In genomic region chr19:50410109-50410508, GRCh38 we compare ENCODE assay signal across 25 cellular contexts. TPM values are rescaled to one million over a fixed set of nuclear protein-coding genes. Genes with fewer than 3 reads are reported as not detected.
DNase-seq lines count a peak whose midpoint lies in the region; ATAC-seq, FAIRE-seq and TF ChIP-seq lines count a peak whose summit lies in the region.
"Had no signal": no experiment of that assay in that cellular context is flagged by ENCODE, and none has a peak within 500 bp of the region (broad histone marks: within the 10 kb centered on the region; RNA-seq: fewer than 3 reads in every experiment).

No MANE protein-coding gene starts in this region.

- H3K4me3 ChIP-seq in A549 (no peak overlapping the region), HCT116 (replicated peaks in 1 of 2; ENCODE audit: low read depth in 1 of 2, low read length in 2 of 2) (no peak overlapping the region), K562 (no peak overlapping the region), mucosa of rectum (ENCODE audit: low read length in 2 of 2) (no peak overlapping the region)
- H3K4me3 ChIP-seq: BLaER1, GM12878, GM23248 had no signal

- H4K20me1 ChIP-seq in HCT116 (ENCODE audit: insufficient read depth) (no peaks in the 10 kb centered on the region), K562 (replicated peaks; ENCODE audit: control insufficient read depth, insufficient read depth, low read length) (no peaks in the 10 kb centered on the region)

- TF ChIP-seq EP300 in A549 (IDR thresholded peaks at IDR 0.05) (no peak), K562 (IDR thresholded peaks at IDR 0.05; ENCODE audit: low read length) (no peak)

- H3K9me2 ChIP-seq in HCT116 (ENCODE audit: insufficient read depth) = no peaks in the 10 kb centered on the region

- peaks cover 13 to 31% of the 10 kb centered on the region in 2 experiments for H3K36me3 ChIP-seq in HCT116 (ENCODE audit: control insufficient read depth in 1 of 2, insufficient read depth in 2 of 2, low read length in 2 of 2)
- H3K36me3 ChIP-seq in K562 (ENCODE audit: control insufficient read depth, insufficient read depth, low read length) = peaks cover 83% of the 10 kb centered on the region; the same call in 2 of the 3 replicates
- peaks cover 0 to 9% of the 10 kb centered on the region in 2 donors for H3K36me3 ChIP-seq in mucosa of rectum (ENCODE audit: control insufficient read depth in 2 of 2, insufficient read depth in 2 of 2, low read length in 2 of 2)

- no peaks in the 10 kb centered on the region for H3K9me3 ChIP-seq in A549
- no peaks in the 10 kb centered on the region for H3K9me3 ChIP-seq in HCT116 (ENCODE audit: control insufficient read depth in 1 of 2, insufficient read depth in 1 of 2, low read depth in 1 of 2, low read length in 2 of 2)
- no peaks in the 10 kb centered on the region for H3K9me3 ChIP-seq in K562 (replicated peaks; ENCODE audit: control insufficient read depth, insufficient read depth, low read depth, low read length)
- H3K9me3 ChIP-seq in mucosa of rectum (ENCODE audit: control insufficient read depth in 2 of 2, low read length in 2 of 2) = no peaks in the 10 kb centered on the region

- BruUV-seq in HCT116 (replicated peaks; lab: Mats Ljungman, UMichigan) (TSS peak; percentile 28), K562 (replicated peaks; lab: Mats Ljungman, UMichigan) (no TSS peak)

- H3K27me3 ChIP-seq in HCT116 (ENCODE audit: insufficient read depth, low read length) (no peaks in the 10 kb centered on the region), K562 (ENCODE audit: control insufficient read depth in 2 of 2, insufficient read depth in 2 of 2, low read length in 2 of 2) (no peaks in the 10 kb centered on the region), mucosa of rectum (ENCODE audit: control insufficient read depth in 2 of 2, insufficient read depth in 2 of 2, low read length in 2 of 2) (no peaks in the 10 kb centered on the region)
- H3K27me3 ChIP-seq: BLaER1 had no signal

- H3K9ac ChIP-seq in HCT116 (ENCODE audit: low read length) = no peak overlapping the region
- H3K9ac ChIP-seq in K562 (ENCODE audit: insufficient read depth in 1 of 2, low read depth in 2 of 2, low read length in 2 of 2) = no peak overlapping the region
- H3K9ac ChIP-seq in mucosa of rectum (ENCODE audit: low read depth in 1 of 2, low read length in 2 of 2) = no peak overlapping the region
- H3K9ac ChIP-seq: BLaER1, GM23248 had no signal

- FAIRE-seq in A549 (lab: Jason Lieb, UNC) = no peak
- FAIRE-seq in K562 (lab: Jason Lieb, UNC) = no peak
- FAIRE-seq: D721Med, GM12878, GM18507, GM19239, H1 had no signal

- TF ChIP-seq RAD21 in A549 (conservative IDR thresholded peaks at IDR 0.05 in 1 of 2, IDR thresholded peaks at IDR 0.05 in 1 of 2) (no peak), HCT116 (IDR thresholded peaks at IDR 0.05; ENCODE audit: low read depth) (no peak), K562 (CRISPR knock-in tag; conservative IDR thresholded peaks at IDR 0.05 in 1 of 2, IDR thresholded peaks at IDR 0.05 in 1 of 2) (no peak)

- H3K4me2 ChIP-seq in A549 (no peak overlapping the region), HCT116 (ENCODE audit: low read length) (no peak overlapping the region), K562 (ENCODE audit: insufficient read depth, low read length) (no peak overlapping the region)
- H3K4me2 ChIP-seq: BLaER1 had no signal

- H2AFZ ChIP-seq in HCT116 (ENCODE audit: low read depth, low read length, poor library complexity, severe bottlenecking) (no peak overlapping the region), K562 (ENCODE audit: low read depth, low read length) (no peak overlapping the region)
- H2AFZ ChIP-seq: GM23248 had no signal

- H3K79me2 ChIP-seq in HCT116 (ENCODE audit: insufficient read depth, low read length) (no peaks in the 10 kb centered on the region), K562 (ENCODE audit: control insufficient read depth, insufficient read depth, low read length) (no peaks in the 10 kb centered on the region)

- RAD21 ChIA-PET in HCT116 (lab: Charles Lee; ENCODE audit: low non-redundant PET in 1 of 2, low total read pairs in 2 of 2, uncharacterized antibody in 2 of 2, unreplicated experiment in 2 of 2) = no interaction called here

- TF ChIP-seq CTCF in A549 (IDR thresholded peaks at IDR 0.05) = no peak
- TF ChIP-seq CTCF in HCT116 (IDR thresholded peaks at IDR 0.05 in 2 of 3, conservative IDR thresholded peaks at IDR 0.05 in 1 of 3; ENCODE audit: borderline replicate concordance in 1 of 3, insufficient read depth in 1 of 3, low read depth in 2 of 3, low read length in 2 of 3) = no peak
- no peak for TF ChIP-seq CTCF in K562 (IDR thresholded peaks at IDR 0.05 in 2 of 3, conservative IDR thresholded peaks at IDR 0.05 in 1 of 3; ENCODE audit: insufficient read depth in 2 of 3, low read depth in 1 of 3, low read length in 3 of 3)
- no peak for TF ChIP-seq CTCF in GM13977 (IDR thresholded peaks at IDR 0.05; ENCODE audit: extremely low read depth, insufficient read depth, missing control alignments)

- 86% methylated on average over 10 of the region's 10 CpGs for WGBS in A549 (ENCODE audit: missing lambda C conversion rate)
- WGBS in K562 (ENCODE audit: insufficient coverage, low coverage, missing lambda C conversion rate) = 95% methylated on average over 10 of the region's 10 CpGs

- no peak for DNase-seq in A549 (ENCODE audit: low read depth in 1 of 2, low spot score in 1 of 2)
- no peak for DNase-seq in HCT116 (ENCODE audit: low read depth, low spot score)
- no peak for DNase-seq in K562 (ENCODE audit: extremely low read depth in 1 of 4, low spot score in 3 of 4)
- no peak for DNase-seq in GM13977 (ENCODE audit: low spot score)
- DNase-seq in NCI-H2081 treated with DMSO at 0.1 percent for 48 hours (lab: John Stamatoyannopoulos, UW) = no peak
- DNase-seq in GM19238 (ENCODE audit: insufficient read length, low spot score) = no peak
- DNase-seq: 8988T; CD4-positive, alpha-beta T cell; CD8-positive, alpha-beta memory T cell; DMS 273 treated with DMSO at 0.1 percent for 48 hours; DMS79; EL; GDM1; GM23248; HCEC 1CT; HFFc6 had no signal

- TF ChIP-seq POLR2A in A549 (IDR thresholded peaks at IDR 0.05; ENCODE audit: low read length) (no peak), HCT116 (IDR thresholded peaks at IDR 0.05; ENCODE audit: borderline replicate concordance, extremely low read depth, insufficient read depth, insufficient read length) (no peak), K562 (conservative IDR thresholded peaks at IDR 0.05) (no peak)

- intact Hi-C loops in HCT116 (cut with micrococcal nuclease) = no loop called here
- intact Hi-C loops in K562 (cut with micrococcal nuclease) = no loop called here

- no peaks in the 10 kb centered on the region for H3K9me1 ChIP-seq in K562 (ENCODE audit: control insufficient read depth, insufficient read depth, low read length)

- H3K27ac ChIP-seq in A549 (no peak overlapping the region), HCT116 (ENCODE audit: low read depth, low read length) (no peak overlapping the region), K562 (ENCODE audit: extremely low read depth, low read depth, low read length) (no peak overlapping the region), mucosa of rectum (ENCODE audit: low read depth in 2 of 2, low read length in 2 of 2) (peak overlapping the region; percentile 60 to 65)
- H3K27ac ChIP-seq: BLaER1, GM23248 had no signal

- ATAC-seq in A549 (no peak), HCT116 (no peak), K562 (no peak)
- ATAC-seq: GM12878 had no signal

- POLR2A ChIA-PET in A549 (lab: Yijun Ruan, JAX) (interaction anchor here (1.5 kb wide), 1 partner anchor 34 kb away, joined by 4 read pairs; the partner anchor contains the start of gene NR1H2), HCT116 (lab: Charles Lee) (no interaction called here), K562 (lab: Yijun Ruan, JAX) (interaction anchor here (0.6 to 1.1 kb wide), 3 partner anchors 36 to 1296 kb away, joined by 4 read pairs; partner anchors contain the start of gene LIN7B)

- CTCF ChIA-PET in A549 (lab: Yijun Ruan, JAX) (interaction anchor here (0.6 to 3.1 kb wide), 12 partner anchors 12 to 484 kb away, joined by 3 to 12 read pairs (median 4); no protein-coding TSS in a partner anchor), HCT116 (lab: Charles Lee) (no interaction called here), K562 (lab: Yijun Ruan, JAX; ENCODE audit: low intra/inter-chr PET ratio) (no interaction called here)

- in situ Hi-C loops in K562 (cut with MboI) = no loop called here
- in situ Hi-C loops in GM13977 (cut with MboI; ENCODE audit: low pct_unique_long_range_greater_than_20kb, low sequenced_read_pairs, unreplicated experiment) = no loop called here

- H3K4me1 ChIP-seq in A549 = no peaks in the 10 kb centered on the region
- no peaks in the 10 kb centered on the region for H3K4me1 ChIP-seq in HCT116 (ENCODE audit: control insufficient read depth in 1 of 2, insufficient read depth in 2 of 2, low read length in 2 of 2)
- H3K4me1 ChIP-seq in K562 (replicated peaks in 1 of 2; ENCODE audit: control insufficient read depth in 2 of 2, insufficient read depth in 2 of 2, low read length in 2 of 2) = peaks cover 7 to 32% of the 10 kb centered on the region in 2 experiments
- H3K4me1 ChIP-seq in mucosa of rectum (ENCODE audit: control insufficient read depth in 2 of 2, insufficient read depth in 2 of 2, low read length in 2 of 2) = peaks cover 8 to 16% of the 10 kb centered on the region in 2 donors

RNA-seq across cellular contexts. Expression of gene SPIB, which starts 8.6 kb away (rescaled TPM):
- polyA plus RNA-seq in A549 (2011; rRNA removed) (not detected in 2 replicates), A549 (2017; fragmentation: RNase III; extraction: RNeasy Plus Mini Kit Qiagen cat#74134 plus additional on column Dnase treatment) (0.03 to 0.54 TPM (median 0.12 TPM) in 3 replicates), K562 (2011; rRNA removed) (0.46 and 0.60 TPM in 2 replicates), K562 (2014; fragmentation: Illumina TruSeq; extraction: Trizol) (0.24 and 0.76 TPM in 2 replicates), K562 (2014; fragmentation: Nextera tagmentation; extraction: Ambion mirVana) (under 1 TPM in 1 of 2 experiments, not detected in 1; 0.06 TPM), K562 (2014; rRNA removed) (0.53 and 0.92 TPM in 2 replicates)
- 0.32 and 0.40 TPM in 2 replicates for polyA plus RNA-seq in A549 (2012; cell fraction: cytosol; rRNA removed)
- polyA plus RNA-seq in A549 (2012; cell fraction: nucleus; rRNA removed) = 0.53 and 1.8 TPM in 2 replicates
- polyA minus RNA-seq in A549 (2011; rRNA and poly(A)+ RNA removed) = not detected in 2 replicates
- total RNA-seq in HCT116 (2021; ENCODE audit: unreplicated experiment) (0.96 TPM), K562 (2014; rRNA removed) (0.33 and 0.45 TPM in 2 replicates), K562 (2014; rRNA removed; fragmentation: Illumina TruSeq; extraction: Trizol) (0.22 and 0.25 TPM in 2 replicates), K562 (2015; rRNA removed; fragmentation: Illumina TruSeq; extraction: Trizol) (0.40 and 0.45 TPM in 2 replicates), K562 (2021) (1.0 and 1.3 TPM in 2 replicates)
- polyA plus RNA-seq in HCT116 (2012) = 0.04 and 0.48 TPM in 2 replicates
- total RNA-seq in K562 (2011; cell fraction: chromatin; rRNA removed; ENCODE audit: low replicate concordance) = 2.3 and 8.3 TPM in 2 replicates
- total RNA-seq in K562 (2011; cell fraction: nucleolus; rRNA removed) = 4.6 and 5.2 TPM in 2 replicates
- 3.9 and 4.4 TPM in 2 replicates for total RNA-seq in K562 (2011; cell fraction: nucleoplasm; rRNA removed)
- polyA plus RNA-seq in K562 (2011; cell fraction: cytosol; rRNA removed) = 0.41 and 0.94 TPM in 2 replicates
- polyA plus RNA-seq in K562 (2011; cell fraction: nucleus; rRNA removed) = 2.5 and 7.6 TPM in 2 replicates
- 0.53 and 1.1 TPM in 2 replicates for polyA plus RNA-seq in K562 (2012)
- polyA minus RNA-seq in K562 (2011; rRNA and poly(A)+ RNA removed) = 0.06 and 0.07 TPM in 2 replicates
- not detected in 2 replicates for polyA minus RNA-seq in K562 (2011; cell fraction: cytosol; rRNA and poly(A)+ RNA removed)
- polyA minus RNA-seq in K562 (2011; cell fraction: nucleus; rRNA and poly(A)+ RNA removed) = 0.33 and 0.94 TPM in 2 replicates
- total RNA-seq: GM23248, HFFc6 had no signal
- polyA plus RNA-seq: GM23248 had no signal

RNA-seq across cellular contexts. Expression of gene MYBPC2, which starts 22.6 kb away (rescaled TPM):
- 0.03 TPM in 1 of 2 replicates, not detected in the other for polyA plus RNA-seq in A549 (2011; rRNA removed)
- polyA plus RNA-seq in A549 (2012; cell fraction: cytosol; rRNA removed) = 0.07 TPM in 1 of 2 replicates, not detected in the other
- polyA plus RNA-seq in A549 (2012; cell fraction: nucleus; rRNA removed) = 0.01 TPM in 1 of 2 replicates, not detected in the other
- polyA plus RNA-seq in A549 (2017; fragmentation: RNase III; extraction: RNeasy Plus Mini Kit Qiagen cat#74134 plus additional on column Dnase treatment) = 0.03 to 0.10 TPM in 2 of 3 replicates, not detected in the other
- polyA minus RNA-seq in A549 (2011; rRNA and poly(A)+ RNA removed) = not detected in 2 replicates
- total RNA-seq in HCT116 (2021; ENCODE audit: unreplicated experiment) = not detected
- 0.04 and 0.24 TPM in 2 replicates for polyA plus RNA-seq in HCT116 (2012)
- total RNA-seq in K562 (2011; cell fraction: chromatin; rRNA removed; ENCODE audit: low replicate concordance) = 0.30 and 0.67 TPM in 2 replicates
- not detected in 2 replicates for total RNA-seq in K562 (2011; cell fraction: nucleolus; rRNA removed)
- not detected in 2 replicates for total RNA-seq in K562 (2011; cell fraction: nucleoplasm; rRNA removed)
- total RNA-seq in K562 (2014; rRNA removed) = not detected in 2 replicates
- total RNA-seq in K562 (2014; rRNA removed; fragmentation: Illumina TruSeq; extraction: Trizol) = not detected in 2 replicates
- total RNA-seq in K562 (2015; rRNA removed; fragmentation: Illumina TruSeq; extraction: Trizol) = not detected in 2 replicates
- total RNA-seq in K562 (2021) = 0.04 TPM in 1 of 2 replicates, not detected in the other
- polyA plus RNA-seq in K562 (2011; rRNA removed) = 0.14 and 0.19 TPM in 2 replicates
- polyA plus RNA-seq in K562 (2011; cell fraction: cytosol; rRNA removed) = 0.06 and 0.07 TPM in 2 replicates
- 0.31 and 0.60 TPM in 2 replicates for polyA plus RNA-seq in K562 (2011; cell fraction: nucleus; rRNA removed)
- 0.01 TPM in 1 of 2 replicates, not detected in the other for polyA plus RNA-seq in K562 (2012)
- polyA plus RNA-seq in K562 (2014; fragmentation: Illumina TruSeq; extraction: Trizol) = not detected in 2 replicates
- not detected for polyA plus RNA-seq in K562 (2014; fragmentation: Nextera tagmentation; extraction: Ambion mirVana)
- 0.01 TPM in 1 of 2 replicates, not detected in the other for polyA plus RNA-seq in K562 (2014; rRNA removed)
- polyA minus RNA-seq in K562 (2011; rRNA and poly(A)+ RNA removed) = 0.06 TPM in 1 of 2 replicates, not detected in the other
- not detected in 2 replicates for polyA minus RNA-seq in K562 (2011; cell fraction: cytosol; rRNA and poly(A)+ RNA removed)
- 0.22 TPM in 1 of 2 replicates, not detected in the other for polyA minus RNA-seq in K562 (2011; cell fraction: nucleus; rRNA and poly(A)+ RNA removed)
- total RNA-seq: A673, GM23248, HFFc6 had no signal
- polyA plus RNA-seq: CD14-positive monocyte; CD8-positive, alpha-beta memory T cell; GM23248 had no signal

RNA-seq across cellular contexts. Expression of gene POLD1, which starts 26.0 kb away (rescaled TPM):
- polyA plus RNA-seq in A549 (2011; rRNA removed) (24.2 and 26.1 TPM in 2 replicates), A549 (2017; fragmentation: RNase III; extraction: RNeasy Plus Mini Kit Qiagen cat#74134 plus additional on column Dnase treatment) (84.9 to 88.8 TPM (median 88.0 TPM) in 3 replicates), K562 (2011; rRNA removed) (45.2 and 88.6 TPM in 2 replicates), K562 (2014; fragmentation: Illumina TruSeq; extraction: Trizol) (47.8 and 97.9 TPM in 2 replicates), K562 (2014; fragmentation: Nextera tagmentation; extraction: Ambion mirVana) (1 to 10 TPM; 1.3 to 6.4 TPM), K562 (2014; rRNA removed) (161 and 163 TPM in 2 replicates)
- 133 and 174 TPM in 2 replicates for polyA plus RNA-seq in A549 (2012; cell fraction: cytosol; rRNA removed)
- 513 and 742 TPM in 2 replicates for polyA plus RNA-seq in A549 (2012; cell fraction: nucleus; rRNA removed)
- polyA minus RNA-seq in A549 (2011; rRNA and poly(A)+ RNA removed) = 32.4 and 73.2 TPM in 2 replicates
- total RNA-seq in HCT116 (2021; ENCODE audit: unreplicated experiment) (122 TPM), K562 (2014; rRNA removed) (258 and 338 TPM in 2 replicates), K562 (2014; rRNA removed; fragmentation: Illumina TruSeq; extraction: Trizol) (15.3 and 28.3 TPM in 2 replicates), K562 (2015; rRNA removed; fragmentation: Illumina TruSeq; extraction: Trizol) (89.4 and 95.2 TPM in 2 replicates), K562 (2021) (296 and 312 TPM in 2 replicates)
- polyA plus RNA-seq in HCT116 (2012) = 92.4 and 93.2 TPM in 2 replicates
- 79.9 and 373 TPM in 2 replicates for total RNA-seq in K562 (2011; cell fraction: chromatin; rRNA removed; ENCODE audit: low replicate concordance)
- 460 and 477 TPM in 2 replicates for total RNA-seq in K562 (2011; cell fraction: nucleolus; rRNA removed)
- total RNA-seq in K562 (2011; cell fraction: nucleoplasm; rRNA removed) = 147 and 179 TPM in 2 replicates
- polyA plus RNA-seq in K562 (2011; cell fraction: cytosol; rRNA removed) = 86.2 and 222 TPM in 2 replicates
- 460 and 607 TPM in 2 replicates for polyA plus RNA-seq in K562 (2011; cell fraction: nucleus; rRNA removed)
- 164 and 224 TPM in 2 replicates for polyA plus RNA-seq in K562 (2012)
- polyA minus RNA-seq in K562 (2011; rRNA and poly(A)+ RNA removed) = 33.3 and 52.7 TPM in 2 replicates
- 165 and 236 TPM in 2 replicates for polyA minus RNA-seq in K562 (2011; cell fraction: cytosol; rRNA and poly(A)+ RNA removed)
- 166 and 171 TPM in 2 replicates for polyA minus RNA-seq in K562 (2011; cell fraction: nucleus; rRNA and poly(A)+ RNA removed)

RNA-seq across cellular contexts. Expression of gene NR1H2, which starts 33.9 kb away (rescaled TPM):
- polyA plus RNA-seq in A549 (2011; rRNA removed) (39.2 and 39.3 TPM in 2 replicates), A549 (2017; fragmentation: RNase III; extraction: RNeasy Plus Mini Kit Qiagen cat#74134 plus additional on column Dnase treatment) (52.5 to 69.7 TPM (median 67.0 TPM) in 3 replicates), K562 (2011; rRNA removed) (24.0 and 37.5 TPM in 2 replicates), K562 (2014; fragmentation: Illumina TruSeq; extraction: Trizol) (23.8 and 51.0 TPM in 2 replicates), K562 (2014; fragmentation: Nextera tagmentation; extraction: Ambion mirVana) (1 to 10 TPM in 1 of 2 experiments, under 1 TPM in 1; 0.11 to 1.5 TPM), K562 (2014; rRNA removed) (61.9 and 73.8 TPM in 2 replicates)
- polyA plus RNA-seq in A549 (2012; cell fraction: cytosol; rRNA removed) = 66.5 and 83.6 TPM in 2 replicates
- 131 and 169 TPM in 2 replicates for polyA plus RNA-seq in A549 (2012; cell fraction: nucleus; rRNA removed)
- polyA minus RNA-seq in A549 (2011; rRNA and poly(A)+ RNA removed) = 44.5 and 46.1 TPM in 2 replicates
- total RNA-seq in HCT116 (2021; ENCODE audit: unreplicated experiment) (40.3 TPM), K562 (2014; rRNA removed) (51.4 and 68.1 TPM in 2 replicates), K562 (2014; rRNA removed; fragmentation: Illumina TruSeq; extraction: Trizol) (10.6 and 12.3 TPM in 2 replicates), K562 (2015; rRNA removed; fragmentation: Illumina TruSeq; extraction: Trizol) (32.9 and 35.0 TPM in 2 replicates), K562 (2021) (56.7 and 58.2 TPM in 2 replicates)
- polyA plus RNA-seq in HCT116 (2012) = 43.0 and 51.2 TPM in 2 replicates
- 31.6 and 83.2 TPM in 2 replicates for total RNA-seq in K562 (2011; cell fraction: chromatin; rRNA removed; ENCODE audit: low replicate concordance)
- 66.3 and 72.5 TPM in 2 replicates for total RNA-seq in K562 (2011; cell fraction: nucleolus; rRNA removed)
- 41.0 and 45.6 TPM in 2 replicates for total RNA-seq in K562 (2011; cell fraction: nucleoplasm; rRNA removed)
- 42.2 and 70.3 TPM in 2 replicates for polyA plus RNA-seq in K562 (2011; cell fraction: cytosol; rRNA removed)
- polyA plus RNA-seq in K562 (2011; cell fraction: nucleus; rRNA removed) = 71.7 and 110 TPM in 2 replicates
- polyA plus RNA-seq in K562 (2012) = 51.4 and 65.3 TPM in 2 replicates
- 12.7 and 17.8 TPM in 2 replicates for polyA minus RNA-seq in K562 (2011; rRNA and poly(A)+ RNA removed)
- polyA minus RNA-seq in K562 (2011; cell fraction: cytosol; rRNA and poly(A)+ RNA removed) = 15.7 and 17.4 TPM in 2 replicates
- 28.8 and 37.7 TPM in 2 replicates for polyA minus RNA-seq in K562 (2011; cell fraction: nucleus; rRNA and poly(A)+ RNA removed)

RNA-seq across cellular contexts. Expression of gene NAPSA, which starts 44.7 kb away (rescaled TPM):
- polyA plus RNA-seq in A549 (2011; rRNA removed) (1.3 and 1.7 TPM in 2 replicates), A549 (2017; fragmentation: RNase III; extraction: RNeasy Plus Mini Kit Qiagen cat#74134 plus additional on column Dnase treatment) (1.5 to 2.0 TPM (median 1.7 TPM) in 3 replicates), K562 (2011; rRNA removed) (1.2 and 1.9 TPM in 2 replicates), K562 (2014; fragmentation: Illumina TruSeq; extraction: Trizol) (0.89 and 1.1 TPM in 2 replicates), K562 (2014; fragmentation: Nextera tagmentation; extraction: Ambion mirVana) (under 1 TPM; 0.25 to 0.49 TPM), K562 (2014; rRNA removed) (0.69 and 1.6 TPM in 2 replicates)
- polyA plus RNA-seq in A549 (2012; cell fraction: cytosol; rRNA removed) = 1.3 and 1.4 TPM in 2 replicates
- polyA plus RNA-seq in A549 (2012; cell fraction: nucleus; rRNA removed) = 5.7 and 7.2 TPM in 2 replicates
- polyA minus RNA-seq in A549 (2011; rRNA and poly(A)+ RNA removed) = 1.2 and 1.8 TPM in 2 replicates
- total RNA-seq in HCT116 (2021; ENCODE audit: unreplicated experiment) (4.4 TPM), K562 (2014; rRNA removed) (0.41 and 0.78 TPM in 2 replicates), K562 (2014; rRNA removed; fragmentation: Illumina TruSeq; extraction: Trizol) (0.45 and 0.65 TPM in 2 replicates), K562 (2015; rRNA removed; fragmentation: Illumina TruSeq; extraction: Trizol) (0.45 and 0.76 TPM in 2 replicates), K562 (2021) (1.9 and 2.3 TPM in 2 replicates)
- polyA plus RNA-seq in HCT116 (2012) = 3.4 and 3.7 TPM in 2 replicates
- 3.9 and 8.3 TPM in 2 replicates for total RNA-seq in K562 (2011; cell fraction: chromatin; rRNA removed; ENCODE audit: low replicate concordance)
- total RNA-seq in K562 (2011; cell fraction: nucleolus; rRNA removed) = 5.0 and 5.5 TPM in 2 replicates
- total RNA-seq in K562 (2011; cell fraction: nucleoplasm; rRNA removed) = 3.6 and 5.6 TPM in 2 replicates
- polyA plus RNA-seq in K562 (2011; cell fraction: cytosol; rRNA removed) = 1.4 and 1.9 TPM in 2 replicates
- 11.3 and 12.5 TPM in 2 replicates for polyA plus RNA-seq in K562 (2011; cell fraction: nucleus; rRNA removed)
- 2.0 and 3.0 TPM in 2 replicates for polyA plus RNA-seq in K562 (2012)
- 0.42 and 0.57 TPM in 2 replicates for polyA minus RNA-seq in K562 (2011; rRNA and poly(A)+ RNA removed)
- 1.5 TPM in 1 of 2 replicates, not detected in the other for polyA minus RNA-seq in K562 (2011; cell fraction: cytosol; rRNA and poly(A)+ RNA removed)
- 2.0 and 2.2 TPM in 2 replicates for polyA minus RNA-seq in K562 (2011; cell fraction: nucleus; rRNA and poly(A)+ RNA removed)

Comparison
In these comparisons a context has a peak if more than half of its experiments do, and no peak if none do; other contexts are left out.
1. H3K27ac ChIP-seq: peak in mucosa of rectum (2 of 2); none in A549 (0 of 2), HCT116 (single experiment) and K562 (single experiment).
2. Of the 35 proteins assayed by ChIP-seq in both K562 and A549: peak only in K562: none; only in A549: CHD4 and ZFP36; in both: none; in neither: 33.